Comparison of ENCODE assay signal across 13 cellular contexts in the genomic region with DNA sequence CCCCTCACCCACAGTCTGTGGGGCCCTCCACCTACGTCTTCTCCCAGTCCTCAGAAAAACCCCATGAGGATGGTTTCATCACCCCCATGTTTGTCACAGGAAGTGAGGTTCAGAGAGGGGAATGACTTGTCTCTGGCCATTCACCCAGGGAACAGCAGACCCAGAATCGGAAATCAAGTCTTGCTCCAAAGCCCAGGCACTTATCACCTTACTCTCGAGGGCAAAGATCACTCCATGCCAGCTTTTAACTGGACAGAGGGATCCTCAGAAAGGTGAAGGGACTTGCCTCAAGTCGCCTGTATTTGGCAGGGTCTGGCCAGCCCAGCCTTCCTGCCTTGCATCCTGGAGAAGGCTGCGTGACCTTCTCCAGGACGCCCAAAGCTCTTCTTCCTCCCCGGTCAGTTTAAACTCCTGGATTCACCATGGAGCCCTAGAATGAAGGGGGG. TPM values are rescaled to one million over a fixed set of nuclear protein-coding genes. Genes with fewer than 3 reads are reported as not detected.
DNase-seq lines count a peak whose midpoint lies in the region; ATAC-seq, FAIRE-seq and TF ChIP-seq lines count a peak whose summit lies in the region.
"Had no signal": no experiment of that assay in that cellular context is flagged by ENCODE, and none has a peak within 500 bp of the region (broad histone marks: within the 10 kb centered on the region; RNA-seq: fewer than 3 reads in every experiment).

No MANE protein-coding gene starts in this region.

- WGBS in GM12878 (ENCODE audit: insufficient coverage, insufficient replicate concordance, low lambda C conversion rate, missing lambda C conversion rate), result 56% methylated on average over 7 of the region's 7 CpGs

- TF ChIP-seq RAD21 in GM12878 (IDR thresholded peaks at IDR 0.05; ENCODE audit: insufficient read depth, low read depth, low read length), result no peak

- intact Hi-C loops in GM12878 (cut with micrococcal nuclease; ENCODE audit: unreplicated experiment), result no loop called here

- H3K27me3 Mint-ChIP-seq in natural killer cell treated with Interleukin-12 subunit alpha and Interleukin-12 subunit beta and Interleukin-15 and Interleukin-18, amount 100 ng/mL, for 72 hours, result no peaks in the 10 kb centered on the region
- H3K27me3 Mint-ChIP-seq: naive thymus-derived CD8-positive, alpha-beta T cell had no signal

- H3K9me3 Mint-ChIP-seq in natural killer cell treated with Interleukin-12 subunit alpha and Interleukin-12 subunit beta and Interleukin-15 and Interleukin-18, amount 100 ng/mL, for 72 hours, result no peaks in the 10 kb centered on the region
- H3K9me3 Mint-ChIP-seq: naive thymus-derived CD8-positive, alpha-beta T cell had no signal

- H3K27ac ChIP-seq in DOHH2 (ENCODE audit: low read depth, low read length), result no peak overlapping the region
- H3K27ac ChIP-seq in HUES48 (ENCODE audit: low read depth, low read length), result peak overlapping the region; percentile 4
- no peak overlapping the region for H3K27ac ChIP-seq in GM12878 (ENCODE audit: control insufficient read depth, insufficient read depth)

- H3K4me3 Mint-ChIP-seq in natural killer cell treated with Interleukin-12 subunit alpha and Interleukin-12 subunit beta and Interleukin-15 and Interleukin-18, amount 100 ng/mL, for 72 hours, result peak overlapping the region; percentile 59

- no peak for FAIRE-seq in GM12878 (lab: Jason Lieb, UNC)
- FAIRE-seq: islet of Langerhans had no signal

- SMC1A ChIA-PET in GM12878 (lab: Charles Lee; ENCODE audit: uncharacterized antibody, unreplicated experiment), result interaction anchor here (1.4 kb wide), 1 partner anchor 25 kb away, joined by 3 read pairs; no protein-coding TSS in a partner anchor

- no peak for TF ChIP-seq POLR2A in GM12878 (IDR thresholded peaks at IDR 0.05; ENCODE audit: low read depth, low read length)

- no peak overlapping the region for H3K9ac ChIP-seq in HUES48 (ENCODE audit: low read depth, low read length)
- no peak overlapping the region for H3K9ac ChIP-seq in GM12878 (ENCODE audit: control insufficient read depth, insufficient read depth, low read length)

- DNase-seq in GM12878 (ENCODE audit: low read depth, low spot score) (no peak), HuH-7.5 (ENCODE audit: low spot score) (no peak), epidermal melanocyte (ENCODE audit: insufficient read length, low spot score) (no peak), cerebellum (ENCODE audit: low spot score) (no peak)
- DNase-seq in natural killer cell treated with Interleukin-12 subunit alpha and Interleukin-12 subunit beta and Interleukin-15 and Interleukin-18, amount 100 ng/mL, for 72 hours (ENCODE audit: low spot score), result peak; percentile 79
- DNase-seq: central memory CD4-positive, alpha-beta T cell; COR-L47; naive thymus-derived CD8-positive, alpha-beta T cell had no signal

- POLR2A ChIA-PET in GM12878 (lab: Charles Lee), result no interaction called here

- H3K9me3 ChIP-seq in DOHH2 (ENCODE audit: control insufficient read depth, insufficient read depth, low read length) (no peaks in the 10 kb centered on the region), HUES48 (ENCODE audit: control insufficient read depth, insufficient read depth, low read length) (no peaks in the 10 kb centered on the region), GM12878 (replicated peaks; ENCODE audit: control insufficient read depth, insufficient read depth, low read length) (no peaks in the 10 kb centered on the region; the same call in 2 of the 3 replicates)
- H3K9me3 ChIP-seq: thyroid gland had no signal

- peak overlapping the region; percentile 41; the same call in 1 of the 2 replicates for H2AFZ ChIP-seq in GM12878 (ENCODE audit: control insufficient read depth, low read depth, low read length)

- no TSS peak for BruUV-seq in GM12878 (replicated peaks; lab: Mats Ljungman, UMichigan)

- CTCF ChIA-PET in GM12878 (lab: Yijun Ruan, JAX), result interaction anchor here (1.5 kb wide), 1 partner anchor 191 kb away, joined by 4 read pairs; no protein-coding TSS in a partner anchor

- H3K9me2 ChIP-seq in DOHH2 (replicated peaks; ENCODE audit: control insufficient read depth, low read length), result no peaks in the 10 kb centered on the region

- H3K4me1 Mint-ChIP-seq in natural killer cell treated with Interleukin-12 subunit alpha and Interleukin-12 subunit beta and Interleukin-15 and Interleukin-18, amount 100 ng/mL, for 72 hours (ENCODE audit: low read depth in 2 of 2), result peaks cover 27 to 39% of the 10 kb centered on the region in 2 donors

- peak overlapping the region; percentile 73 to 90 for H3K27ac Mint-ChIP-seq in natural killer cell treated with Interleukin-12 subunit alpha and Interleukin-12 subunit beta and Interleukin-15 and Interleukin-18, amount 100 ng/mL, for 72 hours

- no peaks in the 10 kb centered on the region for H3K36me3 Mint-ChIP-seq in natural killer cell treated with Interleukin-12 subunit alpha and Interleukin-12 subunit beta and Interleukin-15 and Interleukin-18, amount 100 ng/mL, for 72 hours
- H3K36me3 Mint-ChIP-seq: naive thymus-derived CD8-positive, alpha-beta T cell had no signal

- no peaks in the 10 kb centered on the region for H4K20me1 ChIP-seq in DOHH2 (ENCODE audit: control insufficient read depth, insufficient read depth, low read depth, low read length)
- H4K20me1 ChIP-seq in GM12878 (ENCODE audit: control insufficient read depth, insufficient read depth), result no peaks in the 10 kb centered on the region

- TF ChIP-seq CTCF in DOHH2 (IDR thresholded peaks at IDR 0.05; ENCODE audit: low read depth, low read length, poor library complexity, severe bottlenecking) (no peak), GM12878 (IDR thresholded peaks at IDR 0.05 in 2 of 3, conservative IDR thresholded peaks at IDR 0.05 in 1 of 3; ENCODE audit: control insufficient read depth in 2 of 3, extremely low read depth in 1 of 3, insufficient read depth in 1 of 3, low read depth in 3 of 3, low read length in 3 of 3) (no peak)

- ATAC-seq in GM12878, result peak; percentile 51
- peak; percentile 85 to 87 for ATAC-seq in natural killer cell treated with Interleukin-12 subunit alpha and Interleukin-12 subunit beta and Interleukin-15 and Interleukin-18, amount 100 ng/mL, for 72 hours
- no peak for ATAC-seq in HG03342 (IDR thresholded peaks at IDR 0.05; ENCODE audit: unreplicated experiment)
- ATAC-seq: naive thymus-derived CD8-positive, alpha-beta T cell had no signal

- H3K79me2 ChIP-seq in DOHH2 (ENCODE audit: control insufficient read depth, low read length), result no peaks in the 10 kb centered on the region
- no peaks in the 10 kb centered on the region for H3K79me2 ChIP-seq in GM12878 (ENCODE audit: control insufficient read depth, insufficient read depth, low read length)

- in situ Hi-C loops in GM12878 (cut with MboI), result no loop called here

- TF ChIP-seq EP300 in GM12878 (IDR thresholded peaks at IDR 0.05; ENCODE audit: borderline replicate concordance in 1 of 2, control insufficient read depth in 1 of 2, low read depth in 2 of 2, low read length in 2 of 2), result no peak

- H3K4me3 ChIP-seq in DOHH2 (ENCODE audit: low read length), result no peak overlapping the region
- H3K4me3 ChIP-seq in HUES48 (ENCODE audit: low read depth, low read length), result no peak overlapping the region
- H3K4me3 ChIP-seq in GM12878, result no peak overlapping the region
- H3K4me3 ChIP-seq: thyroid gland had no signal

- no peaks in the 10 kb centered on the region for H3F3A ChIP-seq in DOHH2 (ENCODE audit: control insufficient read depth, insufficient read depth)

- H3K36me3 ChIP-seq in DOHH2 (ENCODE audit: control insufficient read depth, low read length), result no peaks in the 10 kb centered on the region
- no peaks in the 10 kb centered on the region for H3K36me3 ChIP-seq in HUES48 (ENCODE audit: control insufficient read depth, insufficient read depth, low read length)
- no peaks in the 10 kb centered on the region for H3K36me3 ChIP-seq in GM12878 (ENCODE audit: control insufficient read depth in 2 of 2, insufficient read depth in 2 of 2, low read length in 1 of 2)
- H3K36me3 ChIP-seq: thyroid gland had no signal

- H3K4me1 ChIP-seq in DOHH2 (ENCODE audit: control insufficient read depth, low read length) (peaks cover 23% of the 10 kb centered on the region), HUES48 (ENCODE audit: control insufficient read depth, insufficient read depth, low read length) (peaks cover 48% of the 10 kb centered on the region), GM12878 (ENCODE audit: control insufficient read depth, insufficient read depth, low read length) (peaks cover 10% of the 10 kb centered on the region)

- H3K4me2 ChIP-seq in DOHH2 (ENCODE audit: low read length) (peak overlapping the region; percentile 0; the same call in 1 of the 2 replicates), GM12878 (ENCODE audit: control insufficient read depth, insufficient read depth) (no peak overlapping the region)

- no peaks in the 10 kb centered on the region for H3K27me3 ChIP-seq in DOHH2 (ENCODE audit: control insufficient read depth, low read length)
- peaks cover 7% of the 10 kb centered on the region; the same call in 1 of the 2 replicates for H3K27me3 ChIP-seq in HUES48 (ENCODE audit: control insufficient read depth, insufficient read depth, low read length)
- no peaks in the 10 kb centered on the region for H3K27me3 ChIP-seq in GM12878 (replicated peaks in 1 of 2; ENCODE audit: control insufficient read depth in 2 of 2, insufficient read depth in 2 of 2, low read length in 1 of 2)
- H3K27me3 ChIP-seq: thyroid gland had no signal

- RAD21 ChIA-PET in GM12878 (lab: Charles Lee; ENCODE audit: unreplicated experiment), result interaction anchor here (0.7 kb wide), 1 partner anchor 58 kb away, joined by 3 read pairs; a partner anchor contains a TSS

TF ChIP-seq in GM12878, 131 proteins besides CTCF, POLR2A, EP300 and RAD21 (continues in another document):
- TF ChIP-seq IKZF1 (conservative IDR thresholded peaks at IDR 0.05), result 0 out of 2 replicates have a peak, but pooled peaks have one; percentile 21

RNA-seq across cellular contexts. Expression of a gene that starts 57.9 kb away (rescaled TPM):
- 27.4 and 27.5 TPM in 2 replicates for total RNA-seq in GM12878 (2013; cell fraction: nucleolus; rRNA removed)
- 15.8 and 16.1 TPM in 2 replicates for total RNA-seq in GM12878 (2014; rRNA removed)
- total RNA-seq in GM12878 (2014; rRNA removed; fragmentation: Illumina TruSeq; extraction: Trizol), result 16.7 and 21.5 TPM in 2 replicates
- 50.4 and 51.7 TPM in 2 replicates for total RNA-seq in GM12878 (2021)
- polyA plus RNA-seq in GM12878 (2011; ENCODE audit: low read depth), result 10.0 TPM
- polyA plus RNA-seq in GM12878 (2011; rRNA removed), result 8.1 and 18.0 TPM in 2 replicates
- polyA plus RNA-seq in GM12878 (2011; cell fraction: cytosol; rRNA removed), result 15.5 and 16.6 TPM in 2 replicates
- 31.4 and 44.2 TPM in 2 replicates for polyA plus RNA-seq in GM12878 (2011; cell fraction: nucleus; rRNA removed)
- polyA plus RNA-seq in GM12878 (2012), result 22.0 and 30.8 TPM in 2 replicates
- 38.8 and 40.3 TPM in 2 replicates for polyA plus RNA-seq in GM12878 (2014; fragmentation: Illumina TruSeq; extraction: Trizol)
- polyA plus RNA-seq in GM12878 (2014; fragmentation: Nextera tagmentation; extraction: Ambion mirVana), result 1 to 10 TPM; 4.1 to 7.9 TPM
- polyA plus RNA-seq in GM12878 (2014; rRNA removed), result 30.1 and 41.9 TPM in 2 replicates
- 1 to 10 TPM; 6.4 to 6.6 TPM for polyA plus RNA-seq in GM12878 (2016; fragmentation: Nextera tagmentation; extraction: Ambion mirVana)
- 9.3 and 10.4 TPM in 2 replicates for polyA minus RNA-seq in GM12878 (2011; rRNA and poly(A)+ RNA removed)
- polyA minus RNA-seq in GM12878 (2011; cell fraction: cytosol; rRNA and poly(A)+ RNA removed), result 7.1 and 10.2 TPM in 2 replicates
- polyA minus RNA-seq in GM12878 (2011; cell fraction: nucleus; rRNA and poly(A)+ RNA removed), result 3.7 and 11.5 TPM in 2 replicates
- total RNA-seq in natural killer cell treated with Interleukin-12 subunit alpha and Interleukin-12 subunit beta and Interleukin-15 and Interleukin-18, amount 100 ng/mL, for 72 hours, result 10 to 100 TPM; 59.0 to 92.1 TPM
- total RNA-seq in cerebellum, result 36.4 TPM
